ENCODE assay signal across 28 cellular contexts in genomic region chr3:160545481-160545880, GRCh38. TPM values are rescaled to one million over a fixed set of nuclear protein-coding genes. Genes with fewer than 3 reads are reported as not detected.
DNase-seq lines count a peak whose midpoint lies in the region; ATAC-seq and TF ChIP-seq lines count a peak whose summit lies in the region.
"Had no signal": no experiment of that assay in that cellular context is flagged by ENCODE, and none has a peak within 500 bp of the region (broad histone marks: within the 10 kb centered on the region; RNA-seq: fewer than 3 reads in every experiment).

No MANE protein-coding gene starts in this region.

- H3K36me3 ChIP-seq in A673 (ENCODE audit: insufficient read depth, low read length, poor library complexity, severe bottlenecking) (peaks cover 11% of the 10 kb centered on the region), DND-41 (ENCODE audit: insufficient read depth, low read length) (no peaks in the 10 kb centered on the region), SK-N-MC (ENCODE audit: insufficient read depth, low read length) (peaks cover 28% of the 10 kb centered on the region), neural progenitor cell (peaks cover 25% of the 10 kb centered on the region), testis (ENCODE audit: low read depth, missing control alignments) (no peaks in the 10 kb centered on the region)
- H3K36me3 ChIP-seq: pancreas, thoracic aorta had no signal

- CTCF ChIA-PET in A673 (lab: Charles Lee): no interaction called here
- CTCF ChIA-PET in activated CD8-positive, alpha-beta T cell treated with anti-CD3 and anti-CD28 coated beads for 36 hours (lab: Charles Lee): interaction anchor here (1.0 kb wide), 1 partner anchor 9 kb away, joined by 3 read pairs; no protein-coding TSS in a partner anchor

- peaks cover 46% of the 10 kb centered on the region for H3K4me1 Mint-ChIP-seq in memory B cell
- no peaks in the 10 kb centered on the region for H3K4me1 Mint-ChIP-seq in neural progenitor cell
- peaks cover 64% of the 10 kb centered on the region for H3K4me1 Mint-ChIP-seq in activated CD8-positive, alpha-beta T cell treated with anti-CD3 and anti-CD28 coated beads for 36 hours (ENCODE audit: low read depth)

- H3K36me3 Mint-ChIP-seq in memory B cell: peaks cover 8% of the 10 kb centered on the region
- H3K36me3 Mint-ChIP-seq in neural progenitor cell: peaks cover 69% of the 10 kb centered on the region
- peaks cover 42% of the 10 kb centered on the region for H3K36me3 Mint-ChIP-seq in activated CD8-positive, alpha-beta T cell treated with anti-CD3 and anti-CD28 coated beads for 36 hours (ENCODE audit: low read depth)

- H3K79me2 ChIP-seq in DND-41 (ENCODE audit: insufficient read depth, low read length) (peaks cover 100% of the 10 kb centered on the region), neural progenitor cell (ENCODE audit: low read depth) (peaks cover 100% of the 10 kb centered on the region)

- H3K27ac Mint-ChIP-seq in memory B cell (peak overlapping the region; percentile 4), neural progenitor cell (no peak overlapping the region)
- H3K27ac Mint-ChIP-seq in activated CD8-positive, alpha-beta T cell treated with anti-CD3 and anti-CD28 coated beads for 36 hours: no peak overlapping the region
- H3K27ac Mint-ChIP-seq: activated CD8-positive, alpha-beta T cell treated with anti-CD3 and anti-CD28 coated beads, Interleukin-2, amount 10 ng/mL, durations not matched to agents 7 days and 5 days; activated naive CD4-positive, alpha-beta T cell treated with anti-CD3 and anti-CD28 coated beads for 36 hours had no signal

- POLR2A ChIA-PET in A673 (lab: Charles Lee; ENCODE audit: low non-redundant PET): no interaction called here
- POLR2A ChIA-PET in activated CD8-positive, alpha-beta T cell treated with anti-CD3 and anti-CD28 coated beads for 36 hours (lab: Charles Lee): no interaction called here

- no peak overlapping the region for H3K4me3 Mint-ChIP-seq in memory B cell
- no peak overlapping the region for H3K4me3 Mint-ChIP-seq in neural progenitor cell
- no peak overlapping the region for H3K4me3 Mint-ChIP-seq in activated CD8-positive, alpha-beta T cell treated with anti-CD3 and anti-CD28 coated beads for 36 hours
- H3K4me3 Mint-ChIP-seq: activated CD8-positive, alpha-beta T cell treated with anti-CD3 and anti-CD28 coated beads, Interleukin-2, amount 10 ng/mL, durations not matched to agents 7 days and 5 days; activated naive CD4-positive, alpha-beta T cell treated with anti-CD3 and anti-CD28 coated beads for 36 hours had no signal

- H4K20me1 ChIP-seq in DND-41 (ENCODE audit: insufficient read depth, low read length) (peaks cover 65% of the 10 kb centered on the region), neural progenitor cell (ENCODE audit: low read depth) (peaks cover 47% of the 10 kb centered on the region)

- H3K27ac ChIP-seq in A673 (ENCODE audit: low read depth, low read length, poor library complexity, severe bottlenecking) (no peak overlapping the region), DND-41 (ENCODE audit: low read length) (no peak overlapping the region), SK-N-MC (peak overlapping the region; percentile 73), neural progenitor cell (no peak overlapping the region), testis (no peak overlapping the region)
- H3K27ac ChIP-seq: dorsolateral prefrontal cortex, KMS-11, pancreas, PC-9, SJSA1, thoracic aorta had no signal

- DNase-seq in A673 (ENCODE audit: low spot score) (peak; percentile 58), DND-41 (no peak), SK-N-MC (ENCODE audit: low read depth, low spot score) (no peak), memory B cell (ENCODE audit: low spot score in 2 of 2) (no peak), neural progenitor cell (ENCODE audit: low spot score) (no peak), SHP77 (lab: John Stamatoyannopoulos, UW) (no peak), testis (no peak)
- no peak for DNase-seq in activated CD8-positive, alpha-beta T cell treated with anti-CD3 and anti-CD28 coated beads for 36 hours
- DNase-seq: activated CD4-positive, alpha-beta T cell treated with anti-CD3 and anti-CD28 coated beads for 1 hour; activated CD8-positive, alpha-beta T cell treated with anti-CD3 and anti-CD28 coated beads, Interleukin-2, amount 10 ng/mL, durations not matched to agents 7 days and 5 days; activated naive CD4-positive, alpha-beta T cell treated with anti-CD3 and anti-CD28 coated beads for 36 hours; activated T-cell treated with anti-CD3 and anti-CD28 coated beads, Interleukin-2, amount 50 U/mL, for 1 hour; C1 segment of cervical spinal cord; caudate nucleus; dorsolateral prefrontal cortex; head of caudate nucleus; mammary epithelial cell; MV-4-11; NCI-H524; NK-92 treated with Interleukin-12 subunit alpha and Interleukin-12 subunit beta, amount 100 ng/mL, for 24 hours; pancreas; PC-9; right cardiac atrium; stimulated activated CD4-positive, alpha-beta T cell treated with anti-CD3 and anti-CD28 coated beads, Interleukin-4, amount 100 ng/mL, for 4 hours; stimulated activated naive CD4-positive, alpha-beta T cell treated with Interleukin-2 at 50 U/mL for 16 hours had no signal

- no peaks in the 10 kb centered on the region for H3K27me3 Mint-ChIP-seq in memory B cell
- no peaks in the 10 kb centered on the region for H3K27me3 Mint-ChIP-seq in neural progenitor cell (ENCODE audit: insufficient read depth, low read depth)
- H3K27me3 Mint-ChIP-seq in activated CD8-positive, alpha-beta T cell treated with anti-CD3 and anti-CD28 coated beads for 36 hours: no peaks in the 10 kb centered on the region

- no peak overlapping the region for H3K9ac ChIP-seq in DND-41 (ENCODE audit: low read depth, low read length)
- peak overlapping the region; percentile 35 for H3K9ac ChIP-seq in SK-N-MC (ENCODE audit: insufficient read length)
- H3K9ac ChIP-seq in neural progenitor cell: no peak overlapping the region
- H3K9ac ChIP-seq: KMS-11 had no signal

- H2AFZ ChIP-seq in DND-41 (ENCODE audit: low read depth, low read length): no peak overlapping the region
- no peak overlapping the region for H2AFZ ChIP-seq in neural progenitor cell (replicated peaks)
- H2AFZ ChIP-seq: PC-9 had no signal

- H3K9me3 ChIP-seq in A673 (ENCODE audit: low read depth, low read length, poor library complexity, severe bottlenecking) (peaks cover 16% of the 10 kb centered on the region), DND-41 (ENCODE audit: insufficient read depth, low read length, severe bottlenecking) (no peaks in the 10 kb centered on the region), SK-N-MC (ENCODE audit: low read depth, low read length) (peaks cover 21% of the 10 kb centered on the region), neural progenitor cell (ENCODE audit: low read depth) (peaks cover 22% of the 10 kb centered on the region), testis (no peaks in the 10 kb centered on the region)
- H3K9me3 ChIP-seq: pancreas, thoracic aorta had no signal

- H3K27me3 ChIP-seq in A673 (replicated peaks; ENCODE audit: insufficient read depth, low read depth, low read length, poor library complexity): no peaks in the 10 kb centered on the region
- H3K27me3 ChIP-seq in DND-41 (ENCODE audit: insufficient read depth, low read length, poor library complexity): no peaks in the 10 kb centered on the region
- H3K27me3 ChIP-seq in neural progenitor cell: no peaks in the 10 kb centered on the region
- H3K27me3 ChIP-seq in testis: no peaks in the 10 kb centered on the region
- H3K27me3 ChIP-seq: dorsolateral prefrontal cortex, pancreas, SJSA1 had no signal

- TF ChIP-seq CTCF in A673 (conservative IDR thresholded peaks at IDR 0.05; ENCODE audit: low read depth, low read length): no peak
- TF ChIP-seq CTCF in DND-41 (IDR thresholded peaks at IDR 0.05; ENCODE audit: borderline replicate concordance, extremely low read depth, low read length, poor library complexity, severe bottlenecking): no peak
- TF ChIP-seq CTCF in neural progenitor cell (IDR thresholded peaks at IDR 0.05): no peak
- TF ChIP-seq CTCF in activated CD8-positive, alpha-beta T cell treated with anti-CD3 and anti-CD28 coated beads for 36 hours (IDR thresholded peaks at IDR 0.05): no peak
- TF ChIP-seq CTCF in testis (IDR thresholded peaks at IDR 0.05): no peak

- whole genome bisulfite sequencing in testis, 2 donors: 74 to 86% methylated on average over 3 of the region's 3 CpGs

- H3F3A ChIP-seq in neural progenitor cell (ENCODE audit: low read depth): peaks cover under 1% of the 10 kb centered on the region

- no peak for TF ChIP-seq POLR2A in testis (IDR thresholded peaks at IDR 0.05)

- peaks cover 14% of the 10 kb centered on the region for H3K4me1 ChIP-seq in A673 (ENCODE audit: insufficient read depth, low read length, poor library complexity, severe bottlenecking)
- no peaks in the 10 kb centered on the region for H3K4me1 ChIP-seq in DND-41 (ENCODE audit: insufficient read depth, low read length)
- H3K4me1 ChIP-seq in neural progenitor cell: peaks cover 3% of the 10 kb centered on the region
- H3K4me1 ChIP-seq in testis: no peaks in the 10 kb centered on the region
- H3K4me1 ChIP-seq: SJSA1 had no signal

- intact Hi-C loops in A673 (cut with micrococcal nuclease; ENCODE audit: unreplicated experiment) (no loop called here), testis (cut with DNase I; ENCODE audit: low total_unique reads) (no loop called here)
- intact Hi-C loops in activated CD8-positive, alpha-beta T cell treated with anti-CD3 and anti-CD28 coated beads for 36 hours (cut with micrococcal nuclease): no loop called here

- no TSS peak for BruUV-seq in A673 (replicated peaks; lab: Mats Ljungman, UMichigan)

- H3K9me3 Mint-ChIP-seq in memory B cell (no peaks in the 10 kb centered on the region), neural progenitor cell (peaks cover 53% of the 10 kb centered on the region)
- peaks cover 13% of the 10 kb centered on the region for H3K9me3 Mint-ChIP-seq in activated CD8-positive, alpha-beta T cell treated with anti-CD3 and anti-CD28 coated beads for 36 hours

- H3K4me3 ChIP-seq in A673 (ENCODE audit: low read depth, low read length, poor library complexity, severe bottlenecking): no peak overlapping the region
- H3K4me3 ChIP-seq in DND-41 (ENCODE audit: low read depth in 1 of 2, low read length in 2 of 2): no peak overlapping the region
- peak overlapping the region; percentile 42 for H3K4me3 ChIP-seq in SK-N-MC
- no peak overlapping the region for H3K4me3 ChIP-seq in neural progenitor cell
- H3K4me3 ChIP-seq in testis: no peak overlapping the region
- H3K4me3 ChIP-seq: dorsolateral prefrontal cortex, pancreas, PC-9, SJSA1, thoracic aorta had no signal

- no peak overlapping the region for H3K4me2 ChIP-seq in DND-41 (ENCODE audit: insufficient read depth, low read length)
- H3K4me2 ChIP-seq in neural progenitor cell: no peak overlapping the region
- H3K4me2 ChIP-seq: KMS-11, PC-9 had no signal

- ATAC-seq in DND-41 (ENCODE audit: insufficient read depth, low read depth): 0 out of 3 replicates have a peak, but pooled peaks have one; percentile 24
- no peak for ATAC-seq in memory B cell (ENCODE audit: low read depth)
- no peak for ATAC-seq in activated CD8-positive, alpha-beta T cell treated with anti-CD3 and anti-CD28 coated beads for 36 hours
- ATAC-seq: activated CD8-positive, alpha-beta T cell treated with anti-CD3 and anti-CD28 coated beads, Interleukin-2, amount 10 ng/mL, durations not matched to agents 7 days and 5 days; pancreas; right cardiac atrium had no signal

RNA-seq across cellular contexts. Expression of gene KPNA4, which starts 19.9 kb away (rescaled TPM):
- total RNA-seq in A673 (2021) (85.7 and 88.5 TPM in 2 replicates), neural progenitor cell (ENCODE audit: low replicate concordance) (35.4 and 56.6 TPM in 2 replicates), testis (10 to 100 TPM; 33.1 to 35.7 TPM)
- 10 to 100 TPM; 50.6 to 51.0 TPM for total RNA-seq in activated CD8-positive, alpha-beta T cell treated with anti-CD3 and anti-CD28 coated beads for 36 hours
- polyA plus RNA-seq in testis (ENCODE audit: insufficient read depth, low read depth, low replicate concordance): 39.6 TPM
